9 cellular contexts compared by ENCODE assay signal in the genomic region with DNA sequence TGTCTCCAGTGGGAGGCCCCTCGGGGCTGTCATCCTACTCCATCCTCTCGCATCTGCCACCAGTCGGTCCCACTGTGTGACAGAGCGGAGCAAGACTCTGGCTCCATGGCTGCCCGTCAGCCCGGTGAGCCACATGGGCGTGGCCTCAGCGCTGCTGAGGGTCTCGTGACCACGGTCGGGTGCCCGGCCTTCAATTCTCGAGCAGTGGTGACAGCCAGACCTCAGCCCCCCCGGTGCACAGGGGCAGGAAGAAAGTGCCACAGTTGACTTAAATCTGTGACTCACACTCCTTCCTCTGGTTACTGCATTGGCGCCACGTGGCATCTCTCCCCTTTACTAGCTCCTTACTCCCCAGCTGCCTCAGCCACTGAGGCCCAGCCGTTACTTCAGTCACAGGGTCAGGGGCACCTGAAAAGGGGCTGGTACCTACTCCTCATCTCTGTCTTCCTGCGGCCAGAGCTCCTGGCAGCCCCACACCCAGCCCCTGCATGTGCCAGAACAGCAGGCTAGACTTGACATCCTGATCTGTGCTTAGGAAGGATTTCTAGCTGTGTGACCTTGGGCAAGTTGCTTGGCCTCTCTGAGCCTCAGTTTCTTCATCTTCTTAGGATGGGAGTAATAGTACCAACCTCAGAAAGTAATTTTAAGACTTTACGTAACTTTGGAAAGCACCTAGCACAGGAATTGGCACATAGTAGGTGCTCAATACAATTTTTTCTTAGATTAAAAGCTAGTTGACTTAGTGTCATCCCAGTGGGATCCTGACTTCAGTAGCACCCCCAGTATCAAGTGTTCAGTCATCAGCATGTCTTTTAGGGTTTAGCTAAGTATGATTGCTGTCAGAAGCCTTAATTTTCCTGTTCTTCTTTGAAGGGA.
DNase-seq lines count a peak whose midpoint lies in the region; ATAC-seq and TF ChIP-seq lines count a peak whose summit lies in the region.
"Had no signal": no experiment of that assay in that cellular context is flagged by ENCODE, and none has a peak within 500 bp of the region (broad histone marks: within the 10 kb centered on the region; RNA-seq: fewer than 3 reads in every experiment).

No MANE protein-coding gene starts in this region.

- H3K27ac Mint-ChIP-seq in activated CD8-positive, alpha-beta T cell treated with anti-CD3 and anti-CD28 coated beads, Interleukin-2, amount 10 ng/mL, durations not matched to agents 7 days and 5 days = peak overlapping the region; percentile 64

- H3K36me3 ChIP-seq in osteoblast (ENCODE audit: insufficient read depth, low read length) = peaks cover 59% of the 10 kb centered on the region

- no peak overlapping the region for H3K4me3 Mint-ChIP-seq in activated CD8-positive, alpha-beta T cell treated with anti-CD3 and anti-CD28 coated beads, Interleukin-2, amount 10 ng/mL, durations not matched to agents 7 days and 5 days

- DNase-seq in activated CD8-positive, alpha-beta T cell treated with anti-CD3 and anti-CD28 coated beads, Interleukin-2, amount 10 ng/mL, durations not matched to agents 7 days and 5 days = peak; percentile 42
- peak; percentile 89 for DNase-seq in osteoblast (ENCODE audit: insufficient read length, low spot score, missing footprints)
- DNase-seq in activated effector memory CD4-positive, alpha-beta T cell treated with anti-CD3 and anti-CD28 coated beads, Interleukin-2, amount 50 U/mL, for 16 hours = no peak

- POLR2A ChIA-PET in activated CD8-positive, alpha-beta T cell treated with anti-CD3 and anti-CD28 coated beads, Interleukin-2, amount 10 ng/mL, durations not matched to agents 7 days and 5 days (lab: Charles Lee) = no interaction called here

- no peak overlapping the region for H2AFZ ChIP-seq in osteoblast (ENCODE audit: low read length)

- H3K4me1 Mint-ChIP-seq in activated CD8-positive, alpha-beta T cell treated with anti-CD3 and anti-CD28 coated beads, Interleukin-2, amount 10 ng/mL, durations not matched to agents 7 days and 5 days (ENCODE audit: low read depth) = peaks cover 12% of the 10 kb centered on the region

- peaks cover 47% of the 10 kb centered on the region for H3K36me3 Mint-ChIP-seq in activated CD8-positive, alpha-beta T cell treated with anti-CD3 and anti-CD28 coated beads, Interleukin-2, amount 10 ng/mL, durations not matched to agents 7 days and 5 days (ENCODE audit: low read depth)

- H3K9me3 ChIP-seq in osteoblast (ENCODE audit: low read depth, low read length) = no peaks in the 10 kb centered on the region
- H3K9me3 ChIP-seq: pancreas had no signal

- H3K4me2 ChIP-seq in osteoblast (ENCODE audit: insufficient read depth, low read length) = no peak overlapping the region

- peaks cover 5% of the 10 kb centered on the region for H4K20me1 ChIP-seq in osteoblast (ENCODE audit: insufficient read depth, low read length)

- no peak overlapping the region for H3K4me3 ChIP-seq in osteoblast (ENCODE audit: insufficient read depth, low read length)
- H3K4me3 ChIP-seq: pancreas had no signal

- TF ChIP-seq CTCF in osteoblast (IDR thresholded peaks at IDR 0.05; ENCODE audit: extremely low read depth, low read depth, low read length) = no peak

- no peaks in the 10 kb centered on the region for H3K9me3 Mint-ChIP-seq in activated CD8-positive, alpha-beta T cell treated with anti-CD3 and anti-CD28 coated beads, Interleukin-2, amount 10 ng/mL, durations not matched to agents 7 days and 5 days (ENCODE audit: insufficient read depth)

- no peaks in the 10 kb centered on the region for H3K27me3 ChIP-seq in osteoblast (ENCODE audit: insufficient read depth, low read length)
- H3K27me3 ChIP-seq: pancreas had no signal

- no peaks in the 10 kb centered on the region for H3K4me1 ChIP-seq in osteoblast (ENCODE audit: insufficient read depth, low read length)
- H3K4me1 ChIP-seq: pancreas had no signal

- peaks cover 21% of the 10 kb centered on the region for H3K79me2 ChIP-seq in osteoblast (ENCODE audit: insufficient read depth, low read length)

- ATAC-seq in GM18499 (IDR thresholded peaks at IDR 0.05; ENCODE audit: insufficient read depth, unreplicated experiment) (peak; percentile 52), HG02642 (IDR thresholded peaks at IDR 0.05; ENCODE audit: poor library complexity, unreplicated experiment) (peak; percentile 65), HG03045 (IDR thresholded peaks at IDR 0.05; ENCODE audit: unreplicated experiment) (no peak), HG02840 (IDR thresholded peaks at IDR 0.05; ENCODE audit: low FRiP score, unreplicated experiment) (no peak), HG02623 (IDR thresholded peaks at IDR 0.05; ENCODE audit: unreplicated experiment) (no peak)
- ATAC-seq in activated CD8-positive, alpha-beta T cell treated with anti-CD3 and anti-CD28 coated beads, Interleukin-2, amount 10 ng/mL, durations not matched to agents 7 days and 5 days = peak; percentile 58
- ATAC-seq: pancreas had no signal

- CTCF ChIA-PET in activated CD8-positive, alpha-beta T cell treated with anti-CD3 and anti-CD28 coated beads, Interleukin-2, amount 10 ng/mL, durations not matched to agents 7 days and 5 days (lab: Charles Lee) = interaction anchor here (1.1 kb wide), 1 partner anchor 16 kb away, joined by 4 read pairs; no protein-coding TSS in a partner anchor

- H3K27me3 Mint-ChIP-seq in activated CD8-positive, alpha-beta T cell treated with anti-CD3 and anti-CD28 coated beads, Interleukin-2, amount 10 ng/mL, durations not matched to agents 7 days and 5 days (ENCODE audit: low read depth) = no peaks in the 10 kb centered on the region

- H3K27ac ChIP-seq in osteoblast (ENCODE audit: low read depth, low read length) = no peak overlapping the region
- H3K27ac ChIP-seq: pancreas had no signal

Comparison
In these comparisons a context has a peak if more than half of its experiments do, and no peak if none do; other contexts are left out.
1. ATAC-seq: peak in GM18499 (single experiment), HG02642 (single experiment) and activated CD8-positive, alpha-beta T cell treated with anti-CD3 and anti-CD28 coated beads, Interleukin-2, amount 10 ng/mL, durations not matched to agents 7 days and 5 days (single experiment); none in HG03045 (single experiment), HG02840 (single experiment) and HG02623 (single experiment).